Comparison of ENCODE assay signal across 16 cellular contexts in the genomic region with DNA sequence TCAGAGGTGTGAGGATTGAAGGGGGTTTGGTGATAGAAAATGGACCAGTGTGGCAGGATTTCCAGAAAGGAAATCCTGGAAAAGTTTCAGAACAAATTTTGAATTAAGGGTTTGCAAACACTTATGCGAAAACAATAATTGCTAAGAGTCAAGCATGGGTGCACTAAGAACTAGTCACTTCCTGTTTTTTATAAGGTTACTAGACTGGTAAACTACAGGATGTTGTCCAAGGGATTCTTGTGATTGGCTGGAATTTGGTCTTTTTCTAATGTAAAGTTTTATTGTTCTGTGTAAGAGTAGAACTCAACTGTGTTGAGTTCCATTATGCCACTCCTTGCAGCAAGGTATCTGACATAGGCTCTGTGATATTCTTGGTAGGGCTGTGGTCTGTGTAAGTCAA. TPM values are rescaled to one million over a fixed set of nuclear protein-coding genes. Genes with fewer than 3 reads are reported as not detected.
DNase-seq lines count a peak whose midpoint lies in the region; ATAC-seq and TF ChIP-seq lines count a peak whose summit lies in the region.
"Had no signal": no experiment of that assay in that cellular context is flagged by ENCODE, and none has a peak within 500 bp of the region (broad histone marks: within the 10 kb centered on the region; RNA-seq: fewer than 3 reads in every experiment).

No MANE protein-coding gene starts in this region.

- POLR2A ChIA-PET in activated CD8-positive, alpha-beta T cell treated with anti-CD3 and anti-CD28 coated beads, Interleukin-2, amount 10 ng/mL, durations not matched to agents 7 days and 5 days (lab: Charles Lee) = interaction anchor here (3.6 kb wide), 1 partner anchor 14 kb away, joined by 16 read pairs; no protein-coding TSS in a partner anchor
- POLR2A ChIA-PET in CD8-positive, alpha-beta memory T cell (lab: Charles Lee) = no interaction called here

- peaks cover 84% of the 10 kb centered on the region for H3K4me1 ChIP-seq in Loucy (ENCODE audit: insufficient read depth, low read length, poor library complexity, severe bottlenecking)
- peaks cover 14% of the 10 kb centered on the region for H3K4me1 ChIP-seq in CD8-positive, alpha-beta memory T cell (ENCODE audit: insufficient read depth, low read length)

- no peak overlapping the region for H3K4me3 Mint-ChIP-seq in activated naive CD4-positive, alpha-beta T cell treated with anti-CD3 and anti-CD28 coated beads for 36 hours
- H3K4me3 Mint-ChIP-seq in activated CD8-positive, alpha-beta T cell treated with anti-CD3 and anti-CD28 coated beads, Interleukin-2, amount 10 ng/mL, durations not matched to agents 7 days and 5 days = no peak overlapping the region
- no peak overlapping the region for H3K4me3 Mint-ChIP-seq in osteocyte (ENCODE audit: unreplicated experiment)
- peak overlapping the region in 1 of 7 donors; percentile 2 for H3K4me3 Mint-ChIP-seq in CD8-positive, alpha-beta memory T cell
- H3K4me3 Mint-ChIP-seq: endodermal cell had no signal

- TF ChIP-seq CTCF in Loucy (conservative IDR thresholded peaks at IDR 0.05; ENCODE audit: low read length) (no peak), osteocyte (IDR thresholded peaks at IDR 0.05) (no peak)

- no peak for ATAC-seq in activated CD8-positive, alpha-beta T cell treated with anti-CD3 and anti-CD28 coated beads, Interleukin-2, amount 10 ng/mL, durations not matched to agents 7 days and 5 days
- no peak for ATAC-seq in left colon
- ATAC-seq: gastrocnemius medialis had no signal

- H3K9ac ChIP-seq in Loucy (ENCODE audit: low read depth, low read length, poor library complexity, severe bottlenecking) = no peak overlapping the region

- no peaks in the 10 kb centered on the region for H3K9me3 Mint-ChIP-seq in activated naive CD4-positive, alpha-beta T cell treated with anti-CD3 and anti-CD28 coated beads for 36 hours
- H3K9me3 Mint-ChIP-seq in activated CD8-positive, alpha-beta T cell treated with anti-CD3 and anti-CD28 coated beads, Interleukin-2, amount 10 ng/mL, durations not matched to agents 7 days and 5 days (ENCODE audit: insufficient read depth) = no peaks in the 10 kb centered on the region
- H3K9me3 Mint-ChIP-seq in osteocyte (ENCODE audit: unreplicated experiment) = no peaks in the 10 kb centered on the region
- H3K9me3 Mint-ChIP-seq in CD8-positive, alpha-beta memory T cell = no peaks in the 10 kb centered on the region
- H3K9me3 Mint-ChIP-seq: endodermal cell had no signal

- no peaks in the 10 kb centered on the region for H3K79me2 ChIP-seq in Loucy (ENCODE audit: insufficient read depth, low read length)

- H3K4me1 Mint-ChIP-seq in activated naive CD4-positive, alpha-beta T cell treated with anti-CD3 and anti-CD28 coated beads for 36 hours (ENCODE audit: low read depth) = peaks cover 82% of the 10 kb centered on the region
- H3K4me1 Mint-ChIP-seq in activated CD8-positive, alpha-beta T cell treated with anti-CD3 and anti-CD28 coated beads, Interleukin-2, amount 10 ng/mL, durations not matched to agents 7 days and 5 days (ENCODE audit: low read depth) = peaks cover 97% of the 10 kb centered on the region
- peaks cover 46% of the 10 kb centered on the region for H3K4me1 Mint-ChIP-seq in osteocyte (ENCODE audit: unreplicated experiment)
- H3K4me1 Mint-ChIP-seq in CD8-positive, alpha-beta memory T cell = peaks cover 30 to 49% (median 32%) of the 10 kb centered on the region in 3 donors

- H3K9me3 ChIP-seq in Loucy (ENCODE audit: insufficient read depth, low read depth, low read length) = no peaks in the 10 kb centered on the region
- no peaks in the 10 kb centered on the region for H3K9me3 ChIP-seq in CD8-positive, alpha-beta memory T cell (ENCODE audit: low read length)
- H3K9me3 ChIP-seq: gastrocnemius medialis had no signal

- H3K4me3 ChIP-seq in Loucy (ENCODE audit: low read length, poor library complexity, severe bottlenecking) = no peak overlapping the region
- no peak overlapping the region for H3K4me3 ChIP-seq in CD8-positive, alpha-beta memory T cell (ENCODE audit: low read length)
- H3K4me3 ChIP-seq: gastrocnemius medialis, PC-9 had no signal

- DNase-seq in activated naive CD4-positive, alpha-beta T cell treated with anti-CD3 and anti-CD28 coated beads for 36 hours = no peak
- DNase-seq in activated naive CD4-positive, alpha-beta T cell (lab: John Stamatoyannopoulos, UW) = no peak
- no peak for DNase-seq in activated CD8-positive, alpha-beta T cell treated with anti-CD3 and anti-CD28 coated beads, Interleukin-2, amount 10 ng/mL, durations not matched to agents 7 days and 5 days
- DNase-seq in osteocyte (ENCODE audit: extremely low spot score, unreplicated experiment) = no peak
- no peak for DNase-seq in CD8-positive, alpha-beta memory T cell
- no peak for DNase-seq in left colon
- no peak for DNase-seq in activated CD8-positive, alpha-beta memory T cell treated with anti-CD3 and anti-CD28 coated beads, Interleukin-2, amount 50 U/mL, for 4 hours
- DNase-seq: activated CD4-positive, CD25-positive, alpha-beta regulatory T cell treated with anti-CD3 and anti-CD28 coated beads, Interleukin-2, amount 50 U/mL, for 72 hours; activated effector memory CD4-positive, alpha-beta T cell treated with Interleukin-2 at 50 U/mL for 16 hours; endodermal cell; gastrocnemius medialis; Kasumi-1; NCI-H2171 treated with DMSO at 0.1 percent for 48 hours; PC-9; SW 1271 had no signal

- peak overlapping the region; percentile 37 for H3K27ac Mint-ChIP-seq in activated naive CD4-positive, alpha-beta T cell treated with anti-CD3 and anti-CD28 coated beads for 36 hours
- H3K27ac Mint-ChIP-seq in activated CD8-positive, alpha-beta T cell treated with anti-CD3 and anti-CD28 coated beads, Interleukin-2, amount 10 ng/mL, durations not matched to agents 7 days and 5 days = peak overlapping the region; percentile 91
- H3K27ac Mint-ChIP-seq in osteocyte (ENCODE audit: unreplicated experiment) = peak overlapping the region; percentile 35
- H3K27ac Mint-ChIP-seq in CD8-positive, alpha-beta memory T cell = peak overlapping the region in 1 of 8 donors; percentile 1
- H3K27ac Mint-ChIP-seq: endodermal cell had no signal

- H3K4me2 ChIP-seq in Loucy (ENCODE audit: low read depth, low read length, poor library complexity, severe bottlenecking) = peak overlapping the region; percentile 25
- H3K4me2 ChIP-seq: PC-9 had no signal

- H3K36me3 ChIP-seq in Loucy (ENCODE audit: insufficient read depth, low read length) = no peaks in the 10 kb centered on the region
- H3K36me3 ChIP-seq in CD8-positive, alpha-beta memory T cell (ENCODE audit: insufficient read depth, low read length) = no peaks in the 10 kb centered on the region
- H3K36me3 ChIP-seq: gastrocnemius medialis had no signal

- H3K27me3 ChIP-seq in Loucy (ENCODE audit: insufficient read depth, low read length, poor library complexity, severe bottlenecking) = no peaks in the 10 kb centered on the region
- H3K27me3 ChIP-seq in CD8-positive, alpha-beta memory T cell (ENCODE audit: insufficient read depth, low read length, poor library complexity, severe bottlenecking) = no peaks in the 10 kb centered on the region

- CTCF ChIA-PET in activated naive CD4-positive, alpha-beta T cell treated with anti-CD3 and anti-CD28 coated beads for 36 hours (lab: Charles Lee) = interaction anchor here (1.0 kb wide), 1 partner anchor 15 kb away, joined by 3 read pairs; no protein-coding TSS in a partner anchor
- CTCF ChIA-PET in activated CD8-positive, alpha-beta T cell treated with anti-CD3 and anti-CD28 coated beads, Interleukin-2, amount 10 ng/mL, durations not matched to agents 7 days and 5 days (lab: Charles Lee) = interaction anchor here (3.9 to 5.7 kb wide), 2 partner anchors 14 to 84 kb away, joined by 18 to 44 read pairs; no protein-coding TSS in a partner anchor
- CTCF ChIA-PET in CD8-positive, alpha-beta memory T cell (lab: Charles Lee) = no interaction called here

- no peaks in the 10 kb centered on the region for H4K20me1 ChIP-seq in Loucy (ENCODE audit: insufficient read depth, low read length, poor library complexity, severe bottlenecking)

- 0 out of 2 replicates have a peak overlapping the region, but pooled peaks have one; percentile 37 for H2AFZ ChIP-seq in Loucy (ENCODE audit: low read length)
- H2AFZ ChIP-seq: PC-9 had no signal

- H3K27me3 Mint-ChIP-seq in activated naive CD4-positive, alpha-beta T cell treated with anti-CD3 and anti-CD28 coated beads for 36 hours (ENCODE audit: low read depth) = no peaks in the 10 kb centered on the region
- no peaks in the 10 kb centered on the region for H3K27me3 Mint-ChIP-seq in activated CD8-positive, alpha-beta T cell treated with anti-CD3 and anti-CD28 coated beads, Interleukin-2, amount 10 ng/mL, durations not matched to agents 7 days and 5 days (ENCODE audit: low read depth)
- H3K27me3 Mint-ChIP-seq in osteocyte (ENCODE audit: unreplicated experiment) = no peaks in the 10 kb centered on the region
- peaks cover 0 to 17% of the 10 kb centered on the region in 2 donors for H3K27me3 Mint-ChIP-seq in CD8-positive, alpha-beta memory T cell

- no peaks in the 10 kb centered on the region for H3K9me2 ChIP-seq in Loucy (replicated peaks; ENCODE audit: low read depth, low read length)

- peaks cover 2% of the 10 kb centered on the region for H3K36me3 Mint-ChIP-seq in activated naive CD4-positive, alpha-beta T cell treated with anti-CD3 and anti-CD28 coated beads for 36 hours (ENCODE audit: low read depth)
- peaks cover 49% of the 10 kb centered on the region for H3K36me3 Mint-ChIP-seq in activated CD8-positive, alpha-beta T cell treated with anti-CD3 and anti-CD28 coated beads, Interleukin-2, amount 10 ng/mL, durations not matched to agents 7 days and 5 days (ENCODE audit: low read depth)
- H3K36me3 Mint-ChIP-seq in osteocyte (ENCODE audit: unreplicated experiment) = peaks cover 4% of the 10 kb centered on the region
- H3K36me3 Mint-ChIP-seq in CD8-positive, alpha-beta memory T cell = peaks cover 0 to 3% (median 0%) of the 10 kb centered on the region in 3 donors

- H3F3A ChIP-seq in Loucy (ENCODE audit: low read depth) = no peaks in the 10 kb centered on the region

- H3K27ac ChIP-seq in CD8-positive, alpha-beta memory T cell (ENCODE audit: low read depth, low read length) = no peak overlapping the region
- H3K27ac ChIP-seq: gastrocnemius medialis had no signal

- intact Hi-C loops in activated naive CD4-positive, alpha-beta T cell treated with anti-CD3 and anti-CD28 coated beads for 36 hours (cut with micrococcal nuclease) = no loop called here
- intact Hi-C loops in left colon (cut with DNase I, micrococcal nuclease) = no loop called here

RNA-seq across cellular contexts. Expression of a gene that starts 54.1 kb away (rescaled TPM):
- total RNA-seq in activated naive CD4-positive, alpha-beta T cell treated with anti-CD3 and anti-CD28 coated beads for 36 hours = 100 to 1,000 TPM; 111 to 115 TPM
- total RNA-seq in activated CD8-positive, alpha-beta T cell treated with anti-CD3 and anti-CD28 coated beads, Interleukin-2, amount 10 ng/mL, durations not matched to agents 7 days and 5 days = 100 to 1,000 TPM; 532 to 569 TPM
- total RNA-seq in osteocyte (13.7 and 15.5 TPM in 2 replicates), left colon (10 to 100 TPM in 1 of 2 donors, 1 to 10 TPM in 1; 8.2 to 11.7 TPM)
- 10 to 100 TPM; 87.5 to 88.6 TPM for total RNA-seq in CD8-positive, alpha-beta memory T cell
- polyA plus RNA-seq in CD8-positive, alpha-beta memory T cell = not detected
- total RNA-seq: gastrocnemius medialis had no signal

Comparison
In these comparisons a context has a peak if more than half of its experiments do, and no peak if none do; other contexts are left out.
1. RNA of a gene that starts 54.1 kb away (total RNA-seq): 532 to 569 TPM in activated CD8-positive, alpha-beta T cell treated with anti-CD3 and anti-CD28 coated beads, Interleukin-2, amount 10 ng/mL, durations not matched to agents 7 days and 5 days; 111 to 115 TPM in activated naive CD4-positive, alpha-beta T cell treated with anti-CD3 and anti-CD28 coated beads for 36 hours, 87.5 to 88.6 TPM in CD8-positive, alpha-beta memory T cell, 13.7 to 15.5 TPM in osteocyte and 8.2 to 11.7 TPM in left colon; every median in the first group is over 4 times any median in the second.